Comparison of ENCODE assay signal across 15 cellular contexts in genomic region chr9:81031422-81032029, GRCh38.
A peak's percentile ranks its signal among the peaks of the same experiment; 100 is the strongest.
DNase-seq lines count a peak whose midpoint lies in the region; ATAC-seq, FAIRE-seq and TF ChIP-seq lines count a peak whose summit lies in the region.
"Had no signal": no experiment of that assay in that cellular context is flagged by ENCODE, and none has a peak within 500 bp of the region (broad histone marks: within the 10 kb centered on the region; RNA-seq: fewer than 3 reads in every experiment).

No MANE protein-coding gene starts in this region.

- DNase-seq in Daoy (ENCODE audit: low read depth), result peak; percentile 35
- DNase-seq in RCC 7860 (ENCODE audit: low spot score), result peak; percentile 62
- DNase-seq in epithelial cell of prostate (ENCODE audit: low read depth, low spot score), result peak; percentile 12
- DNase-seq in activated CD4-positive, alpha-beta T cell treated with anti-CD3 and anti-CD28 coated beads, Interleukin-2, amount 50 U/mL, for 4 hours, result no peak
- DNase-seq in GM13977 (ENCODE audit: low spot score), result no peak
- DNase-seq in upper lobe of left lung, result no peak
- DNase-seq: activated CD4-positive, alpha-beta memory T cell treated with anti-CD3 and anti-CD28 coated beads, Interleukin-2, amount 10 ng/mL, durations not matched to agents 7 days and 5 days; AML-193; GOT3; small intestine; stimulated activated naive CD4-positive, alpha-beta T cell treated with Interleukin-2 at 50 U/mL for 16 hours had no signal

- H3K27me3 ChIP-seq in upper lobe of left lung, result no peaks in the 10 kb centered on the region
- H3K27me3 ChIP-seq: dorsolateral prefrontal cortex had no signal

- peaks cover 9% of the 10 kb centered on the region for H3K4me1 Mint-ChIP-seq in nephron
- H3K4me1 Mint-ChIP-seq: activated CD4-positive, alpha-beta memory T cell treated with anti-CD3 and anti-CD28 coated beads, Interleukin-2, amount 10 ng/mL, durations not matched to agents 7 days and 5 days had no signal

- H3K36me3 ChIP-seq in upper lobe of left lung, result no peaks in the 10 kb centered on the region

- WGBS in upper lobe of left lung, 2 donors, result 82 to 87% methylated on average over 7 of the region's 7 CpGs

- H3K9me3 Mint-ChIP-seq in nephron, result no peaks in the 10 kb centered on the region
- H3K9me3 Mint-ChIP-seq: activated CD4-positive, alpha-beta memory T cell treated with anti-CD3 and anti-CD28 coated beads, Interleukin-2, amount 10 ng/mL, durations not matched to agents 7 days and 5 days had no signal

- no peak for TF ChIP-seq EP300 in upper lobe of left lung (IDR thresholded peaks at IDR 0.05)

- no peaks in the 10 kb centered on the region for H3K36me3 Mint-ChIP-seq in nephron (ENCODE audit: low read depth)

- TF ChIP-seq CTCF in nephron (IDR thresholded peaks at IDR 0.05; ENCODE audit: unreplicated experiment in 3 of 3), result no peak
- TF ChIP-seq CTCF in GM13977 (IDR thresholded peaks at IDR 0.05; ENCODE audit: extremely low read depth, insufficient read depth, missing control alignments), result no peak
- TF ChIP-seq CTCF in upper lobe of left lung (IDR thresholded peaks at IDR 0.05), result no peak

- H3K27ac ChIP-seq in epithelial cell of prostate, result peak overlapping the region; percentile 75
- no peak overlapping the region for H3K27ac ChIP-seq in upper lobe of left lung

- ATAC-seq in upper lobe of left lung (ENCODE audit: low FRiP score in 2 of 2) (no peak), HG02981 (IDR thresholded peaks at IDR 0.05; ENCODE audit: unreplicated experiment) (no peak)
- ATAC-seq: K562 had no signal

- TF ChIP-seq POLR2A in upper lobe of left lung (IDR thresholded peaks at IDR 0.05), result no peak

- H3K4me3 Mint-ChIP-seq in nephron, result no peak overlapping the region
- H3K4me3 Mint-ChIP-seq: activated CD4-positive, alpha-beta memory T cell treated with anti-CD3 and anti-CD28 coated beads, Interleukin-2, amount 10 ng/mL, durations not matched to agents 7 days and 5 days had no signal

- FAIRE-seq in RCC 7860 (lab: Jason Lieb, UNC), result peak; percentile 84
- FAIRE-seq: K562, small intestine had no signal

- no peaks in the 10 kb centered on the region for H3K9me3 ChIP-seq in upper lobe of left lung

- peak overlapping the region in 2 of 3 experiments; percentile 38 to 50 for H3K27ac Mint-ChIP-seq in nephron
- H3K27ac Mint-ChIP-seq: activated CD4-positive, alpha-beta memory T cell treated with anti-CD3 and anti-CD28 coated beads, Interleukin-2, amount 10 ng/mL, durations not matched to agents 7 days and 5 days had no signal

- H3K4me1 ChIP-seq in upper lobe of left lung, result no peaks in the 10 kb centered on the region

- no peak overlapping the region for H3K4me3 ChIP-seq in upper lobe of left lung
- H3K4me3 ChIP-seq: dorsolateral prefrontal cortex, K562 had no signal

- in situ Hi-C loops in GM13977 (cut with MboI; ENCODE audit: low pct_unique_long_range_greater_than_20kb, low sequenced_read_pairs, unreplicated experiment), result no loop called here

- H3K27me3 Mint-ChIP-seq in nephron (ENCODE audit: low read depth), result no peaks in the 10 kb centered on the region
- H3K27me3 Mint-ChIP-seq: activated CD4-positive, alpha-beta memory T cell treated with anti-CD3 and anti-CD28 coated beads, Interleukin-2, amount 10 ng/mL, durations not matched to agents 7 days and 5 days had no signal

Comparison
In these comparisons a context has a peak if more than half of its experiments do, and no peak if none do; other contexts are left out.
1. DNase-seq: peak in Daoy (single experiment), RCC 7860 (single experiment) and epithelial cell of prostate (single experiment); none in activated CD4-positive, alpha-beta T cell treated with anti-CD3 and anti-CD28 coated beads, Interleukin-2, amount 50 U/mL, for 4 hours (0 of 2), GM13977 (single experiment) and upper lobe of left lung (0 of 2).